1 cellular context compared by ENCODE assay signal in genomic region chr9:129650680-129651235, GRCh38.
TF ChIP-seq lines count a peak whose summit lies in the region.

No MANE protein-coding gene starts in this region.

TF ChIP-seq in A549, 52 proteins besides CTCF, POLR2A, EP300 and RAD21:
- no peak for TF ChIP-seq FOSB (CRISPR knock-in tag; IDR thresholded peaks at IDR 0.05)
- no peak for TF ChIP-seq NFE2L2 (conservative IDR thresholded peaks at IDR 0.05; ENCODE audit: low read length)
- TF ChIP-seq POLR2AphosphoS2 (conservative IDR thresholded peaks at IDR 0.05; ENCODE audit: low read length) = no peak
- no peak for TF ChIP-seq EHF (CRISPR knock-in tag; IDR thresholded peaks at IDR 0.05)
- TF ChIP-seq FOXS1 (CRISPR knock-in tag; IDR thresholded peaks at IDR 0.05) = no peak
- no peak for TF ChIP-seq PBX3 (IDR thresholded peaks at IDR 0.05)
- TF ChIP-seq HEYL (CRISPR knock-in tag; IDR thresholded peaks at IDR 0.05) = no peak
- no peak for TF ChIP-seq ELK1 (IDR thresholded peaks at IDR 0.05; ENCODE audit: low read depth, low read length)
- TF ChIP-seq CEBPB (IDR thresholded peaks at IDR 0.05) = no peak
